Comparison of ENCODE assay signal across 8 cellular contexts in the genomic region with DNA sequence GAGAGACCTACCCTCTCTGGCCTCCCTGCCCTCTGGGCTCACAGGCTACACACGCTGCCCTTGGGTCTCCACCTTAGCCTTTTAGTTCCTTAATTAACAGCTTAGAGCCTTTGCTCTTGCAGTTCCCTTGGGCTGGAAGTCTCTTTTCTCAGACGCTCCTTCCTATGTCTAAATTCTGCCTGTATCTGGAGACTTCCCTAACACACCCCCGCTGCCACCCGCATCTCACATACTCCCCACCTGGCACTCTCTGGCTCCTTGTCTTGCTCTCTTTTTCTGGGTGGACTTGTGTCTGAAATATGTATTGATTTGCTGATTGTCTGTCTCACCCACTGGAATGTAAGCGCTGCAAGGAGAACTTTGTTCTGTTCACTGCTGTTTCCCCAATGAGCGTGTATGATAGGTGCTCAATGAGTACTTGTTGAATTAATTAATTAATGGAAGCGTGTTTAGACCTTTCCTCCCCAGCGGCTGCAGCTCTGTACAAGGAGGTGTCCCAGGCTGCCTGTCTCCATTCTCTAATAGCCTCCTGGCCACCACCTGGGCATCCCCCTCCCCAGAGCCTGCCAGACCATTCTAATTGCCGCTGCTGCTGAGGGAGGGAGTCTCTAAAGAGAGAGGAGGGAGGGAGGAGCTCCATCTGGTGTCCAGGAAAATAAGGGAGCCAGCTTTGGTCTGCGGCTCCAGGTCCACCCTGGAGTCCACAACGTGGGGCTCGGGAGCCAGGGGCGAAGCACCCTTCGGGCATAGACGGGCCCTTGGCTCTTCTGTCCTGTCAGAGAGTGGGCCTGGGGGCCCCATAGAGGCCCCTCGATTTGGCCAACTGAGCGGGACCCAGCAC.
DNase-seq lines count a peak whose midpoint lies in the region; ATAC-seq and TF ChIP-seq lines count a peak whose summit lies in the region.

No MANE protein-coding gene starts in this region.

- H3K4me1 ChIP-seq in gastroesophageal sphincter, result peaks cover 0 to 31% (median 0%) of the 10 kb centered on the region in 3 donors

- 72 to 100% methylated on average over 2 to 8 of the region's 17 CpGs for WGBS in gastroesophageal sphincter (ENCODE audit: low coverage in 1 of 2), 2 donors

- H3K27ac ChIP-seq in WERI-Rb-1, result peak overlapping the region; percentile 79
- H3K27ac ChIP-seq in gastroesophageal sphincter, result no peak overlapping the region

- no peak for TF ChIP-seq EP300 in gastroesophageal sphincter (IDR thresholded peaks at IDR 0.05)

- H3K36me3 ChIP-seq in H7 (replicated peaks; ENCODE audit: control insufficient read depth, insufficient read depth, low read length) (no peaks in the 10 kb centered on the region), WERI-Rb-1 (no peaks in the 10 kb centered on the region), gastroesophageal sphincter (no peaks in the 10 kb centered on the region)

- ATAC-seq in left ventricle myocardium superior (peak; percentile 63), gastroesophageal sphincter (no peak), HG03354 (IDR thresholded peaks at IDR 0.05; ENCODE audit: poor library complexity, severe bottlenecking, unreplicated experiment) (no peak)

- no peak for TF ChIP-seq POLR2A in gastroesophageal sphincter (IDR thresholded peaks at IDR 0.05)

- peaks cover 15% of the 10 kb centered on the region for H3K27me3 ChIP-seq in H7 (ENCODE audit: control insufficient read depth, insufficient read depth, low read length)
- H3K27me3 ChIP-seq in WERI-Rb-1 (ENCODE audit: insufficient read depth, low read depth, severe bottlenecking), result no peaks in the 10 kb centered on the region
- H3K27me3 ChIP-seq in gastroesophageal sphincter, result peaks cover 14% of the 10 kb centered on the region

- intact Hi-C loops in left ventricle myocardium superior (cut with micrococcal nuclease) (no loop called here), posterior cingulate gyrus (cut with DNase I) (loop anchor here (5.0 kb wide), 1 partner anchor 93 kb away; a partner anchor contains a TSS)

- DNase-seq in H7 (peak; percentile 87), WERI-Rb-1 (peak; percentile 78), left ventricle myocardium superior (peak; percentile 34), posterior cingulate gyrus (peak in 6 of 10 donors; percentile 48 to 93 (median 68)), OCI-M1 (lab: John Stamatoyannopoulos, UW) (no peak), OCI-M2 (lab: John Stamatoyannopoulos, UW; ENCODE audit: unreplicated experiment) (no peak)

- TF ChIP-seq CTCF in WERI-Rb-1 (IDR thresholded peaks at IDR 0.05; ENCODE audit: low read depth, low read length), result peak; percentile 64
- TF ChIP-seq CTCF in gastroesophageal sphincter (IDR thresholded peaks at IDR 0.05), result peak in 2 of 4 experiments; percentile 18 to 56

- H3K9me3 ChIP-seq in WERI-Rb-1 (ENCODE audit: severe bottlenecking) (no peaks in the 10 kb centered on the region), gastroesophageal sphincter (no peaks in the 10 kb centered on the region)

- peak overlapping the region; percentile 38 for H3K4me3 ChIP-seq in H7 (ENCODE audit: insufficient read depth, low read depth, low read length)
- H3K4me3 ChIP-seq in WERI-Rb-1 (ENCODE audit: low read depth, low read length), result peak overlapping the region; percentile 19
- peak overlapping the region in 1 of 2 donors; percentile 9 for H3K4me3 ChIP-seq in gastroesophageal sphincter

Comparison
In these comparisons a context has a peak if more than half of its experiments do, and no peak if none do; other contexts are left out.
1. DNase-seq: peak in H7 (single experiment), WERI-Rb-1 (single experiment), left ventricle myocardium superior (single experiment) and posterior cingulate gyrus (6 of 10); none in OCI-M1 (single experiment) and OCI-M2 (single experiment).